ENCODE assay signal across 1 cellular context in the genomic region with DNA sequence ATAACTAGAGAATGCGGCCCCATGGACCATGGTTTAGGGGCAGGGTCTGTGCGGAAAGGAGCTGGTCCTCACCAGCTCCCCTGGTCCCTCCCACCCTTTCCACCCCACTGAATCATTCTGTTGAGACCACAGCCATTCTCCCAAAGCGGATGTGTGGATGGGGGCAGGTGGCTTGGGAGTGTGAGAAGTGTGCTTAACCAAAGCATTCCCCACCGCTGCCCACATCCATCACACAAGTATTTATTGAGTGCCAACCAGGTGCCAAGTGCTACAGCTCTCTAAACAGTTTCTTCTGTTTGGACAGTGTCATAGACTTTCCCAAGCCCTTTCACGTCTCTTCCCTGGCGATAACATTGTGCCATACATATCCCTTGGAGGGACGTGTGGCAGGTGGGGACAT.
TF ChIP-seq lines count a peak whose summit lies in the region.

No MANE protein-coding gene starts in this region.

TF ChIP-seq in HCT116, 20 proteins besides CTCF, POLR2A, EP300 and RAD21 (continued from another document):
- TF ChIP-seq, protein P1, sequence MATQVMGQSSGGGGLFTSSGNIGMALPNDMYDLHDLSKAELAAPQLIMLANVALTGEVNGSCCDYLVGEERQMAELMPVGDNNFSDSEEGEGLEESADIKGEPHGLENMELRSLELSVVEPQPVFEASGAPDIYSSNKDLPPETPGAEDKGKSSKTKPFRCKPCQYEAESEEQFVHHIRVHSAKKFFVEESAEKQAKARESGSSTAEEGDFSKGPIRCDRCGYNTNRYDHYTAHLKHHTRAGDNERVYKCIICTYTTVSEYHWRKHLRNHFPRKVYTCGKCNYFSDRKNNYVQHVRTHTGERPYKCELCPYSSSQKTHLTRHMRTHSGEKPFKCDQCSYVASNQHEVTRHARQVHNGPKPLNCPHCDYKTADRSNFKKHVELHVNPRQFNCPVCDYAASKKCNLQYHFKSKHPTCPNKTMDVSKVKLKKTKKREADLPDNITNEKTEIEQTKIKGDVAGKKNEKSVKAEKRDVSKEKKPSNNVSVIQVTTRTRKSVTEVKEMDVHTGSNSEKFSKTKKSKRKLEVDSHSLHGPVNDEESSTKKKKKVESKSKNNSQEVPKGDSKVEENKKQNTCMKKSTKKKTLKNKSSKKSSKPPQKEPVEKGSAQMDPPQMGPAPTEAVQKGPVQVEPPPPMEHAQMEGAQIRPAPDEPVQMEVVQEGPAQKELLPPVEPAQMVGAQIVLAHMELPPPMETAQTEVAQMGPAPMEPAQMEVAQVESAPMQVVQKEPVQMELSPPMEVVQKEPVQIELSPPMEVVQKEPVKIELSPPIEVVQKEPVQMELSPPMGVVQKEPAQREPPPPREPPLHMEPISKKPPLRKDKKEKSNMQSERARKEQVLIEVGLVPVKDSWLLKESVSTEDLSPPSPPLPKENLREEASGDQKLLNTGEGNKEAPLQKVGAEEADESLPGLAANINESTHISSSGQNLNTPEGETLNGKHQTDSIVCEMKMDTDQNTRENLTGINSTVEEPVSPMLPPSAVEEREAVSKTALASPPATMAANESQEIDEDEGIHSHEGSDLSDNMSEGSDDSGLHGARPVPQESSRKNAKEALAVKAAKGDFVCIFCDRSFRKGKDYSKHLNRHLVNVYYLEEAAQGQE (IDR thresholded peaks at IDR 0.05; ENCODE audit: low read depth): no peak
- TF ChIP-seq EZH2 (IDR thresholded peaks at IDR 0.05): no peak
- TF ChIP-seq ELF1 (IDR thresholded peaks at IDR 0.05; ENCODE audit: borderline replicate concordance, low read depth): no peak
- TF ChIP-seq SRF (IDR thresholded peaks at IDR 0.05; ENCODE audit: low read depth): no peak
- no peak for TF ChIP-seq POLR2AphosphoS5 (IDR thresholded peaks at IDR 0.05; ENCODE audit: low read depth, low read length)
- no peak for TF ChIP-seq CEBPB (IDR thresholded peaks at IDR 0.05; ENCODE audit: low read depth)
- TF ChIP-seq FOSL1 (IDR thresholded peaks at IDR 0.05; ENCODE audit: low read depth): no peak
- no peak for TF ChIP-seq JUND (IDR thresholded peaks at IDR 0.05)
- no peak for TF ChIP-seq ZNF274 (IDR thresholded peaks at IDR 0.05; ENCODE audit: low read depth, low read length)
- no peak for TF ChIP-seq TCF7L2 (IDR thresholded peaks at IDR 0.05; ENCODE audit: borderline replicate concordance, extremely low read depth, insufficient read depth, insufficient read length)
- TF ChIP-seq CBX3 (IDR thresholded peaks at IDR 0.05; ENCODE audit: low read depth): no peak
- no peak for TF ChIP-seq YY1 (IDR thresholded peaks at IDR 0.05; ENCODE audit: extremely low read depth, insufficient replicate concordance, low read depth, low read length)
- TF ChIP-seq SP1 (IDR thresholded peaks at IDR 0.05; ENCODE audit: low read depth): no peak
